1 cellular context compared by ENCODE assay signal in the genomic region with DNA sequence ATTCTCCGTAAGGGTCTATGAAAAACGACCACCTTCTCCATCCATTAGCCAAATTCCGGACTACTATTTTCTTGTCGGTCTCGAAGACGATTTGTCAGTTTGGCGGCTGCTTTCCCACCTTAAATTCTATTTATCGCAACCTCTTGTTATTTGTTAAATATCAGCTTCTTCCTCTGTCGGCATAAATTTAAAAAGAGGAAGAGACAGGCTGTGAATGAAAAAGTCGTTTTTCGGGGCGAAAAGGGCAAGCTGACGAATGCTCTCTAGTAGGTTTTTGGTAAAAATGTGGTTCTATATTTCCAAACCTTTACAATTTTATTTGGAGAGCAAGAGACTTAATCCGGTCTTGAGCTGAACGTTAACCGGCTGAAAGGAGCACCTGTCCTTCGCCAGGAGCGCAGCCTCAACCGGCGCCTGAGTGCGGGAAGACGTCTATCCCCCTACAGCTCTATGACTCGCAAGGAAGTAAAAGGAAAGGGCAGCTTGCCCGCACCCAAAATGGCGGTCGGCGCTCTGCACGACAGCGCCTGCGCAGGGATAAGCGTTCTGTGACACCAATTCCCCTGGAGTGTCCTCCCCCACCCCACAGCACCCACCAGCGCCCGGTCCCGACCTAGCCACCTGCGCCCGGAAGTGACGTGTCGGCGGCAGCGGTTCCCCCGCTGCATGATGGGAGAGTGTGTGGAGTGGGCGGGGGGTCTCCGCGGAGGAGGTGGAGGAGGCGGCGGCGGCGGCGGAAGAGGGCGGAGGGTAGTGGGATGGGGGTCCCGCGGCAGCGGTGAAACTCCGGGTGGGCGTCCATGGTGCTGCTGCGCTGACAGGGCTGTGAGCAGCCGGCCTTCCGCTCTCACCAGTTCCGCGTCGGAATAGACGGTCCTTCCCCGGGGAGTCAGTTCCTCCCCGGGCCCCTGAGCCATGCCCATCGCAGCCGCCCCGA.
TF ChIP-seq lines count a peak whose summit lies in the region.

Gene AFTPH, plus strand, starts transcription at position 662 of the 937 bp plus-strand sequence. CDS start 27,147 bp downstream, outside the sequence.

TF ChIP-seq in HEK293, 187 proteins besides CTCF, POLR2A, EP300 and RAD21 (continued from another document):
- TF ChIP-seq PRDM1 (tag by site-specific recombination; IDR thresholded peaks at IDR 0.05) = no peak
- no peak for TF ChIP-seq ZNF148 (tag by site-specific recombination; IDR thresholded peaks at IDR 0.05; ENCODE audit: borderline replicate concordance)
